In genomic region chr12:89884365-89884915, GRCh38 we compare ENCODE assay signal across 21 cellular contexts.
DNase-seq lines count a peak whose midpoint lies in the region; TF ChIP-seq lines count a peak whose summit lies in the region.
"Had no signal": no experiment of that assay in that cellular context is flagged by ENCODE, and none has a peak within 500 bp of the region (broad histone marks: within the 10 kb centered on the region; RNA-seq: fewer than 3 reads in every experiment).

No MANE protein-coding gene starts in this region.

- H3K79me2 ChIP-seq in osteoblast (ENCODE audit: insufficient read depth, low read length) (no peaks in the 10 kb centered on the region), MM.1S (ENCODE audit: low read length) (no peaks in the 10 kb centered on the region)

- H3K27ac Mint-ChIP-seq in activated T-helper 2 cell treated with anti-CD3 and anti-CD28 coated beads, Interferon-gamma antibody, Interleukin-2, Interleukin-4, amounts not matched to agents 10 μg/mL and 5 μg/mL and 100 μg/mL, durations not matched to agents 14 hours and 24 hours and 36 hours = no peak overlapping the region
- H3K27ac Mint-ChIP-seq: activated CD8-positive, alpha-beta memory T cell treated with anti-CD3 and anti-CD28 coated beads, Interleukin-2, amount 10 ng/mL, durations not matched to agents 7 days and 5 days; HFFc6; stimulated activated naive CD8-positive, alpha-beta T cell treated with anti-CD3 and anti-CD28 coated beads, Interleukin-15, amount 100 ng/mL, for 72 hours had no signal

- H3K4me1 Mint-ChIP-seq in activated T-helper 2 cell treated with anti-CD3 and anti-CD28 coated beads, Interferon-gamma antibody, Interleukin-2, Interleukin-4, amounts not matched to agents 10 μg/mL and 5 μg/mL and 100 μg/mL, durations not matched to agents 14 hours and 24 hours and 36 hours (ENCODE audit: low read depth) = peaks cover 27% of the 10 kb centered on the region

- no peaks in the 10 kb centered on the region for H3K9me3 ChIP-seq in osteoblast (ENCODE audit: low read depth, low read length)
- no peaks in the 10 kb centered on the region for H3K9me3 ChIP-seq in MM.1S (replicated peaks; ENCODE audit: insufficient read depth, low read length)
- H3K9me3 ChIP-seq: Caco-2 had no signal

- H3K9me2 ChIP-seq in MM.1S (replicated peaks; ENCODE audit: insufficient read depth, low read length) = no peaks in the 10 kb centered on the region

- H3K27ac ChIP-seq in osteoblast (ENCODE audit: low read depth, low read length) (no peak overlapping the region), MM.1S (ENCODE audit: low read length) (no peak overlapping the region)
- H3K27ac ChIP-seq: WERI-Rb-1 had no signal

- H3K4me1 ChIP-seq in osteoblast (ENCODE audit: insufficient read depth, low read length) (peaks cover 12% of the 10 kb centered on the region), MM.1S (ENCODE audit: low read length) (peaks cover 9% of the 10 kb centered on the region; the same call in 1 of the 2 replicates)
- H3K4me1 ChIP-seq: Caco-2 had no signal

- H3K4me3 Mint-ChIP-seq in activated T-helper 2 cell treated with anti-CD3 and anti-CD28 coated beads, Interferon-gamma antibody, Interleukin-2, Interleukin-4, amounts not matched to agents 10 μg/mL and 5 μg/mL and 100 μg/mL, durations not matched to agents 14 hours and 24 hours and 36 hours (ENCODE audit: low read depth) = no peak overlapping the region
- H3K4me3 Mint-ChIP-seq: activated CD8-positive, alpha-beta memory T cell treated with anti-CD3 and anti-CD28 coated beads, Interleukin-2, amount 10 ng/mL, durations not matched to agents 7 days and 5 days; HFFc6; stimulated activated naive CD8-positive, alpha-beta T cell treated with anti-CD3 and anti-CD28 coated beads, Interleukin-15, amount 100 ng/mL, for 72 hours had no signal

- DNase-seq in NCI-H526 (lab: John Stamatoyannopoulos, UW) = peak; percentile 6 to 11
- no peak for DNase-seq in NCI-H526 treated with DMSO at 0.1 percent for 48 hours (lab: John Stamatoyannopoulos, UW)
- peak; percentile 61 for DNase-seq in NCI-H2227 (lab: John Stamatoyannopoulos, UW; ENCODE audit: unreplicated experiment)
- peak; percentile 41 for DNase-seq in dedifferentiated amniotic fluid mesenchymal stem cell (ENCODE audit: extremely low spot score)
- no peak for DNase-seq in osteoblast (ENCODE audit: insufficient read length, low spot score, missing footprints)
- DNase-seq in activated T-helper 2 cell treated with anti-CD3 and anti-CD28 coated beads, Interferon-gamma antibody, Interleukin-2, Interleukin-4, amounts not matched to agents 10 μg/mL and 5 μg/mL and 100 μg/mL, durations not matched to agents 14 hours and 24 hours and 36 hours (ENCODE audit: low spot score) = no peak
- no peak for DNase-seq in retina
- no peak for DNase-seq in MM.1S
- DNase-seq: activated CD8-positive, alpha-beta memory T cell treated with anti-CD3 and anti-CD28 coated beads, Interleukin-2, amount 10 ng/mL, durations not matched to agents 7 days and 5 days; activated gamma-delta T cell treated with Interleukin-2 at 50 U/mL for 16 hours; Caco-2; cortex of kidney; GDM1; HFFc6; islet precursor cell; KBM-7; NCI-H1436; stimulated activated CD4-positive, alpha-beta T cell treated with anti-CD3 and anti-CD28 coated beads, Interleukin-12 subunit alpha, Interleukin-12 subunit beta, amount 100 ng/mL, for 4 hours; stimulated activated naive CD8-positive, alpha-beta T cell treated with anti-CD3 and anti-CD28 coated beads, Interleukin-15, amount 100 ng/mL, for 72 hours; SW 1271 had no signal

- no peak overlapping the region for H3K4me3 ChIP-seq in osteoblast (ENCODE audit: insufficient read depth, low read length)
- no peak overlapping the region for H3K4me3 ChIP-seq in MM.1S (ENCODE audit: low read length)

- H3K36me3 Mint-ChIP-seq in activated T-helper 2 cell treated with anti-CD3 and anti-CD28 coated beads, Interferon-gamma antibody, Interleukin-2, Interleukin-4, amounts not matched to agents 10 μg/mL and 5 μg/mL and 100 μg/mL, durations not matched to agents 14 hours and 24 hours and 36 hours (ENCODE audit: low read depth) = no peaks in the 10 kb centered on the region

- H3K9me3 Mint-ChIP-seq in activated T-helper 2 cell treated with anti-CD3 and anti-CD28 coated beads, Interferon-gamma antibody, Interleukin-2, Interleukin-4, amounts not matched to agents 10 μg/mL and 5 μg/mL and 100 μg/mL, durations not matched to agents 14 hours and 24 hours and 36 hours = peaks cover 3% of the 10 kb centered on the region
- H3K9me3 Mint-ChIP-seq: HFFc6; stimulated activated naive CD8-positive, alpha-beta T cell treated with anti-CD3 and anti-CD28 coated beads, Interleukin-15, amount 100 ng/mL, for 72 hours had no signal

- TF ChIP-seq CTCF in osteoblast (IDR thresholded peaks at IDR 0.05; ENCODE audit: extremely low read depth, low read depth, low read length) = no peak
- TF ChIP-seq CTCF in MM.1S (IDR thresholded peaks at IDR 0.05; ENCODE audit: low read length) = no peak

- H3K27me3 Mint-ChIP-seq in activated T-helper 2 cell treated with anti-CD3 and anti-CD28 coated beads, Interferon-gamma antibody, Interleukin-2, Interleukin-4, amounts not matched to agents 10 μg/mL and 5 μg/mL and 100 μg/mL, durations not matched to agents 14 hours and 24 hours and 36 hours (ENCODE audit: low read depth) = peaks cover 16% of the 10 kb centered on the region
- H3K27me3 Mint-ChIP-seq: activated CD8-positive, alpha-beta memory T cell treated with anti-CD3 and anti-CD28 coated beads, Interleukin-2, amount 10 ng/mL, durations not matched to agents 7 days and 5 days; stimulated activated naive CD8-positive, alpha-beta T cell treated with anti-CD3 and anti-CD28 coated beads, Interleukin-15, amount 100 ng/mL, for 72 hours had no signal

- peak overlapping the region; percentile 31 for H2AFZ ChIP-seq in osteoblast (ENCODE audit: low read length)
- H2AFZ ChIP-seq in MM.1S (ENCODE audit: low read length) = no peak overlapping the region

- H3F3A ChIP-seq in MM.1S (ENCODE audit: insufficient read depth, low read length) = no peaks in the 10 kb centered on the region

- H3K9ac ChIP-seq in MM.1S (ENCODE audit: low read length) = no peak overlapping the region

- no peaks in the 10 kb centered on the region for H4K20me1 ChIP-seq in osteoblast (ENCODE audit: insufficient read depth, low read length)
- H4K20me1 ChIP-seq in MM.1S (ENCODE audit: insufficient read depth, low read length) = no peaks in the 10 kb centered on the region

- H3K4me2 ChIP-seq in osteoblast (ENCODE audit: insufficient read depth, low read length) (no peak overlapping the region), MM.1S (ENCODE audit: low read depth, low read length) (no peak overlapping the region)

- H3K27me3 ChIP-seq in osteoblast (ENCODE audit: insufficient read depth, low read length) (no peaks in the 10 kb centered on the region), MM.1S (replicated peaks; ENCODE audit: insufficient read depth, low read length) (no peaks in the 10 kb centered on the region)

- intact Hi-C loops in activated T-helper 2 cell treated with anti-CD3 and anti-CD28 coated beads, Interferon-gamma antibody, Interleukin-2, Interleukin-4, amounts not matched to agents 10 μg/mL and 5 μg/mL and 100 μg/mL, durations not matched to agents 14 hours and 24 hours and 36 hours (cut with micrococcal nuclease) = no loop called here

- no peaks in the 10 kb centered on the region for H3K36me3 ChIP-seq in osteoblast (ENCODE audit: insufficient read depth, low read length)
- no peaks in the 10 kb centered on the region for H3K36me3 ChIP-seq in MM.1S (replicated peaks; ENCODE audit: insufficient read depth, low read length)
- H3K36me3 ChIP-seq: WERI-Rb-1 had no signal

Comparison
In these comparisons a context has a peak if more than half of its experiments do, and no peak if none do; other contexts are left out.
1. DNase-seq: peak in NCI-H526 (2 of 2), NCI-H2227 (single experiment) and dedifferentiated amniotic fluid mesenchymal stem cell (single experiment); none in NCI-H526 treated with DMSO at 0.1 percent for 48 hours (single experiment), osteoblast (single experiment), activated T-helper 2 cell treated with anti-CD3 and anti-CD28 coated beads, Interferon-gamma antibody, Interleukin-2, Interleukin-4, amounts not matched to agents 10 μg/mL and 5 μg/mL and 100 μg/mL, durations not matched to agents 14 hours and 24 hours and 36 hours (single experiment), retina (single experiment) and MM.1S (single experiment).